ENCODE assay signal across 16 cellular contexts in the genomic region with DNA sequence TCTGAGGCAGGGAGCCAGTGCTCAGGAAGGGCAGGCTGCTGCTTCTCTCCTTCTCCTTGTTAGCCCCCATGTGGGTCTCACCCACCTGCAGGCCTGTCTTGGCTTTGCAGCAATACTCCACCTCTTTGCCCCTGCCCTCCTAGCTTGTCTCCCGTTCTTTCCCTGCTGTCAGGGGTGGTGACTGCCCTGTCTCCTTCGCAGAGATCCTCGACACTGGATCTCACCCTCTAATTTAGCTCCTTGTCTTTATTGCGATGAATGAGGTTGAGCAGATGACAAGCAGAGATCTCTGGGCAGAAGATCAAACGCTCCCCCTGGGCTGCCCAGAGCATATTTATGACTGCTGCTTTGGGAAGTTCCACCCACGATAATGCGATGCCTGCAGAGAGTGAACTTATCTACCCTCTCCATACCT.
DNase-seq lines count a peak whose midpoint lies in the region; ATAC-seq and TF ChIP-seq lines count a peak whose summit lies in the region.
"Had no signal": no experiment of that assay in that cellular context is flagged by ENCODE, and none has a peak within 500 bp of the region (broad histone marks: within the 10 kb centered on the region; RNA-seq: fewer than 3 reads in every experiment).

No MANE protein-coding gene starts in this region.

- POLR2A ChIA-PET in HEK293 (lab: Yijun Ruan, JAX): no interaction called here

- peak in 5 of 8 donors; percentile 25 to 63 (median 34) for ATAC-seq in heart right ventricle
- ATAC-seq in HG02759 (IDR thresholded peaks at IDR 0.05; ENCODE audit: unreplicated experiment): no peak

- WGBS in heart right ventricle, 2 donors: 40 to 44% methylated on average over 7 of the region's 7 CpGs
- WGBS in neuronal stem cell (ENCODE audit: extremely low coverage in 2 of 2, insufficient read length in 2 of 2, insufficient replicate concordance in 1 of 2), 2 donors: no CpG with 5 or more reads among the region's 7 CpGs

- no peak overlapping the region for H2BK5ac ChIP-seq in neuronal stem cell (ENCODE audit: low read length)

- H2AK5ac ChIP-seq in neuronal stem cell (ENCODE audit: low read depth, low read length): peak overlapping the region; percentile 36

- H2BK12ac ChIP-seq in neuronal stem cell (ENCODE audit: low read length): no peak overlapping the region

- no peak overlapping the region for H3K14ac ChIP-seq in neuronal stem cell (ENCODE audit: low read length)

- H4K91ac ChIP-seq in neuronal stem cell (ENCODE audit: low read depth, low read length, poor library complexity): no peak overlapping the region

- H2BK120ac ChIP-seq in neuronal stem cell (ENCODE audit: low read depth, low read length): no peak overlapping the region

- H3K4me2 ChIP-seq in neuronal stem cell (ENCODE audit: insufficient read depth, low read length, poor library complexity, severe bottlenecking): no peak overlapping the region

- no peak overlapping the region for H3K18ac ChIP-seq in neuronal stem cell (ENCODE audit: low read length)

- H4K8ac ChIP-seq in neuronal stem cell (ENCODE audit: low read depth, low read length): no peak overlapping the region

- H3K9ac ChIP-seq in neuronal stem cell (ENCODE audit: low read depth, low read length, poor library complexity): no peak overlapping the region

- H3K4me3 ChIP-seq in HEK293 (ENCODE audit: low read depth, low read length): no peak overlapping the region
- H3K4me3 ChIP-seq in ascending aorta: no peak overlapping the region
- H3K4me3 ChIP-seq in heart right ventricle: no peak overlapping the region
- H3K4me3 ChIP-seq in neuronal stem cell (ENCODE audit: low read length in 2 of 2): peak overlapping the region in 1 of 2 donors; percentile 41
- H3K4me3 ChIP-seq: MG63 had no signal

- intact Hi-C loops in ascending aorta (cut with DNase I) (no loop called here), heart right ventricle (cut with DNase I) (no loop called here)

- H3K27me3 ChIP-seq in ascending aorta: no peaks in the 10 kb centered on the region
- no peaks in the 10 kb centered on the region for H3K27me3 ChIP-seq in heart right ventricle
- no peaks in the 10 kb centered on the region for H3K27me3 ChIP-seq in neuronal stem cell (ENCODE audit: control insufficient read depth in 3 of 3, insufficient read depth in 3 of 3, low read depth in 1 of 3, low read length in 3 of 3)
- H3K27me3 ChIP-seq: MG63 had no signal

- CTCF ChIA-PET in HEK293 (lab: Yijun Ruan, JAX): interaction anchor here (0.6 to 0.7 kb wide), 2 partner anchors 112 to 127 kb away, joined by 3 to 4 read pairs; no protein-coding TSS in a partner anchor

- H3K4ac ChIP-seq in neuronal stem cell (ENCODE audit: low read length): no peak overlapping the region

- H3K36me3 ChIP-seq in HEK293 (ENCODE audit: control insufficient read depth in 2 of 2, insufficient read depth in 1 of 2, low read length in 2 of 2) (no peaks in the 10 kb centered on the region), ascending aorta (no peaks in the 10 kb centered on the region), heart right ventricle (no peaks in the 10 kb centered on the region), neuronal stem cell (replicated peaks in 1 of 2; ENCODE audit: control insufficient read depth in 2 of 2, insufficient read depth in 2 of 2, low read length in 2 of 2) (no peaks in the 10 kb centered on the region)
- H3K36me3 ChIP-seq: MG63 had no signal

- H3K27ac ChIP-seq in HEK293 (ENCODE audit: extremely low read depth, low read depth, low read length): no peak overlapping the region
- H3K27ac ChIP-seq in ascending aorta: peak overlapping the region; percentile 73 to 74
- peak overlapping the region in 2 of 10 donors; percentile 30 to 34 for H3K27ac ChIP-seq in heart right ventricle
- H3K27ac ChIP-seq in neuronal stem cell (replicated peaks; ENCODE audit: low read length): no peak overlapping the region

- no peak overlapping the region for H2AFZ ChIP-seq in neuronal stem cell (ENCODE audit: low read length)

- TF ChIP-seq CTCF in HEK293 (tag by site-specific recombination; IDR thresholded peaks at IDR 0.05) (no peak), ascending aorta (IDR thresholded peaks at IDR 0.05) (no peak), heart right ventricle (IDR thresholded peaks at IDR 0.05) (no peak)

- no peak overlapping the region for H3K23ac ChIP-seq in neuronal stem cell (ENCODE audit: low read depth, low read length, poor library complexity)

- no peak for DNase-seq in ascending aorta (ENCODE audit: low spot score in 2 of 2)
- DNase-seq in heart right ventricle: no peak
- DNase-seq in neuronal stem cell (ENCODE audit: low spot score): no peak
- no peak for DNase-seq in islet precursor cell
- no peak for DNase-seq in EL
- DNase-seq: CD4-positive, alpha-beta memory T cell; DND-41; GF-D8; MG63; NCI-H1092 treated with DMSO at 0.1 percent for 48 hours; NCI-H187; NCI-H446; NCI-H748 treated with DMSO at 0.1 percent for 48 hours; SHP77 had no signal

- H3K79me1 ChIP-seq in neuronal stem cell (ENCODE audit: low read depth, low read length): no peaks in the 10 kb centered on the region

- H3K9me3 ChIP-seq in HEK293 (ENCODE audit: control insufficient read depth, insufficient read depth, low read depth, low read length): no peaks in the 10 kb centered on the region
- H3K9me3 ChIP-seq in ascending aorta: no peaks in the 10 kb centered on the region
- no peaks in the 10 kb centered on the region for H3K9me3 ChIP-seq in heart right ventricle
- H3K9me3 ChIP-seq in neuronal stem cell (replicated peaks in 1 of 2; ENCODE audit: control insufficient read depth in 2 of 2, insufficient read depth in 1 of 2, low read depth in 1 of 2, low read length in 2 of 2): peaks cover 0 to 3% of the 10 kb centered on the region in 2 donors
- H3K9me3 ChIP-seq: MG63 had no signal

- H2BK15ac ChIP-seq in neuronal stem cell (ENCODE audit: low read length): no peak overlapping the region

- H3K4me1 ChIP-seq in HEK293 (ENCODE audit: control insufficient read depth, insufficient read depth, low read length): no peaks in the 10 kb centered on the region
- H3K4me1 ChIP-seq in ascending aorta: peaks cover 3 to 44% of the 10 kb centered on the region in 2 donors
- H3K4me1 ChIP-seq in heart right ventricle: peaks cover 6 to 37% (median 12%) of the 10 kb centered on the region in 9 donors
- H3K4me1 ChIP-seq in neuronal stem cell (ENCODE audit: control insufficient read depth in 2 of 2, insufficient read depth in 1 of 2, low read depth in 1 of 2, low read length in 2 of 2): peaks cover 0 to 4% of the 10 kb centered on the region in 2 donors

TF ChIP-seq in HEK293, 187 proteins besides CTCF, POLR2A, EP300 and RAD21:
- no peak for TF ChIP-seq ZFP69B (tag by site-specific recombination; IDR thresholded peaks at IDR 0.05)
- peak; percentile 20; the same call in 1 of the 2 replicates for TF ChIP-seq EGR2 (tag by site-specific recombination; IDR thresholded peaks at IDR 0.05; ENCODE audit: low read depth)

Comparison
In these comparisons a context has a peak if more than half of its experiments do, and no peak if none do; other contexts are left out.
1. H3K27ac ChIP-seq: peak in ascending aorta (2 of 2); none in HEK293 (single experiment) and neuronal stem cell (single experiment).